Comparison of ENCODE assay signal across 10 cellular contexts in genomic region chr18:9771977-9772660, GRCh38.
DNase-seq lines count a peak whose midpoint lies in the region; ATAC-seq and TF ChIP-seq lines count a peak whose summit lies in the region.
"Had no signal": no experiment of that assay in that cellular context is flagged by ENCODE, and none has a peak within 500 bp of the region (broad histone marks: within the 10 kb centered on the region; RNA-seq: fewer than 3 reads in every experiment).

No MANE protein-coding gene starts in this region.

- H3K9me3 Mint-ChIP-seq in activated T-cell treated with anti-CD3 and anti-CD28 coated beads, Interleukin-2, amount 50 U/mL, for 72 hours, result no peaks in the 10 kb centered on the region
- H3K9me3 Mint-ChIP-seq: activated naive CD4-positive, alpha-beta T cell treated with anti-CD3 and anti-CD28 coated beads, Interleukin-2, amount 50 U/mL, for 24 hours; T-helper 2 cell treated with Interferon-gamma antibody and Interleukin-4, amounts not matched to agents 5 μg/mL and 100 μg/mL, for 36 hours had no signal

- no peak overlapping the region for H2BK12ac ChIP-seq in neuronal stem cell (ENCODE audit: low read length)

- CTCF ChIA-PET in SK-N-SH (lab: Yijun Ruan, JAX), result interaction anchor here (0.9 to 1.8 kb wide), 10 partner anchors 10 to 197 kb away, joined by 3 to 12 read pairs (median 3); partner anchors contain the start of gene VAPA

- H3K9me3 ChIP-seq in SK-N-SH, result no peaks in the 10 kb centered on the region
- H3K9me3 ChIP-seq in neuronal stem cell (replicated peaks in 1 of 2; ENCODE audit: control insufficient read depth in 2 of 2, insufficient read depth in 1 of 2, low read depth in 1 of 2, low read length in 2 of 2), result no peaks in the 10 kb centered on the region
- no peaks in the 10 kb centered on the region for H3K9me3 ChIP-seq in vagina

- TF ChIP-seq RAD21 in SK-N-SH (IDR thresholded peaks at IDR 0.05; ENCODE audit: low read length), result no peak

- ATAC-seq in SK-N-SH treated with all-trans-retinoic acid at 6 μM for 48 hours (no peak), GM18505 (IDR thresholded peaks at IDR 0.05; ENCODE audit: unreplicated experiment) (no peak)
- ATAC-seq in activated T-cell treated with anti-CD3 and anti-CD28 coated beads, Interleukin-2, amount 50 U/mL, for 72 hours (replicated peaks in 1 of 2), result no peak

- H3K9me2 ChIP-seq in SK-N-SH, result no peaks in the 10 kb centered on the region

- no peak overlapping the region for H3K4ac ChIP-seq in neuronal stem cell (ENCODE audit: low read length)

- TF ChIP-seq CTCF in SK-N-SH (IDR thresholded peaks at IDR 0.05) (no peak), dorsolateral prefrontal cortex (IDR thresholded peaks at IDR 0.05 in 54 of 56, conservative IDR thresholded peaks at IDR 0.05 in 2 of 56; ENCODE audit: low read depth in 1 of 56, partially characterized antibody in 56 of 56) (no peak), vagina (IDR thresholded peaks at IDR 0.05) (no peak)

- WGBS in SK-N-SH (ENCODE audit: low lambda C conversion rate), result 81% methylated on average over 14 of the region's 14 CpGs
- WGBS in neuronal stem cell (ENCODE audit: extremely low coverage in 2 of 2, insufficient read length in 2 of 2, insufficient replicate concordance in 1 of 2), 2 donors, result 100% methylated on average over 2 of the region's 14 CpGs; no CpG with 5 or more reads in 1 of the 2 donors

- no peaks in the 10 kb centered on the region for H4K20me1 ChIP-seq in SK-N-SH (ENCODE audit: insufficient read depth)

- no peak overlapping the region for H3K23ac ChIP-seq in neuronal stem cell (ENCODE audit: low read depth, low read length, poor library complexity)

- DNase-seq in SK-N-SH, result no peak
- no peak for DNase-seq in dorsolateral prefrontal cortex
- DNase-seq in neuronal stem cell (ENCODE audit: low spot score), result no peak
- DNase-seq in vagina (ENCODE audit: extremely low spot score in 2 of 2), result no peak
- no peak for DNase-seq in NCI-H1092 (lab: John Stamatoyannopoulos, UW)
- no peak for DNase-seq in activated T-cell treated with anti-CD3 and anti-CD28 coated beads, Interleukin-2, amount 50 U/mL, for 72 hours

- peak overlapping the region; percentile 22 for H3K14ac ChIP-seq in neuronal stem cell (ENCODE audit: low read length)

- no peak overlapping the region for H2BK15ac ChIP-seq in neuronal stem cell (ENCODE audit: low read length)

- no peak for TF ChIP-seq POLR2A in vagina (IDR thresholded peaks at IDR 0.05)
- TF ChIP-seq POLR2A in GM18505 (IDR thresholded peaks at IDR 0.05; ENCODE audit: borderline replicate concordance, extremely low read depth, insufficient read depth, insufficient read length), result no peak

- H3K4me3 Mint-ChIP-seq in activated T-cell treated with anti-CD3 and anti-CD28 coated beads, Interleukin-2, amount 50 U/mL, for 72 hours, result no peak overlapping the region
- H3K4me3 Mint-ChIP-seq: activated naive CD4-positive, alpha-beta T cell treated with anti-CD3 and anti-CD28 coated beads, Interleukin-2, amount 50 U/mL, for 24 hours; T-helper 2 cell treated with Interferon-gamma antibody and Interleukin-4, amounts not matched to agents 5 μg/mL and 100 μg/mL, for 36 hours had no signal

- POLR2A ChIA-PET in SK-N-SH (lab: Yijun Ruan, JAX), result no interaction called here

- H3K79me2 ChIP-seq in SK-N-SH (ENCODE audit: insufficient read depth), result peaks cover 34% of the 10 kb centered on the region; the same call in 1 of the 2 replicates

- no peak overlapping the region for H2BK5ac ChIP-seq in neuronal stem cell (ENCODE audit: low read length)

- intact Hi-C loops in dorsolateral prefrontal cortex (cut with DNase I) (loop anchor here (2.0 to 10.0 kb wide), 6 partner anchors 63 to 159 kb away; partner anchors contain the start of genes PPP4R1 (in 1 of the 2), RAB31 (in 1 of the 2) and VAPA (in 1 of the 2)), vagina (cut with DNase I) (no loop called here)

- no peak overlapping the region for H2BK120ac ChIP-seq in neuronal stem cell (ENCODE audit: low read depth, low read length)

- H3K4me1 ChIP-seq in SK-N-SH (ENCODE audit: control insufficient read depth in 1 of 2, insufficient read depth in 2 of 2, low read depth in 1 of 2, low read length in 1 of 2) (peaks cover 0 to 2% of the 10 kb centered on the region in 2 experiments; a peak in 1 of 4 replicates), neuronal stem cell (ENCODE audit: control insufficient read depth in 2 of 2, insufficient read depth in 1 of 2, low read depth in 1 of 2, low read length in 2 of 2) (peaks cover 6 to 13% of the 10 kb centered on the region in 2 donors), vagina (peaks cover 29% of the 10 kb centered on the region)

- H3K27ac ChIP-seq in SK-N-SH (ENCODE audit: low read depth in 2 of 2, low read length in 1 of 2) (no peak overlapping the region), dorsolateral prefrontal cortex (peak overlapping the region in 35 of 59 donors; percentile 0 to 85 (median 53)), neuronal stem cell (replicated peaks; ENCODE audit: low read length) (no peak overlapping the region), vagina (peak overlapping the region; percentile 54)

- H3K79me1 ChIP-seq in neuronal stem cell (ENCODE audit: low read depth, low read length), result no peaks in the 10 kb centered on the region

- H3K4me3 ChIP-seq in SK-N-SH (ENCODE audit: low read depth in 2 of 2, low read length in 1 of 2) (no peak overlapping the region), dorsolateral prefrontal cortex (peak overlapping the region in 22 of 59 donors; percentile 1 to 49 (median 20)), neuronal stem cell (ENCODE audit: low read length in 2 of 2) (no peak overlapping the region), vagina (no peak overlapping the region)

- H3K36me3 ChIP-seq in SK-N-SH (replicated peaks in 1 of 2; ENCODE audit: control insufficient read depth in 1 of 2, insufficient read depth in 2 of 2, low read length in 1 of 2), result no peaks in the 10 kb centered on the region
- H3K36me3 ChIP-seq in neuronal stem cell (replicated peaks in 1 of 2; ENCODE audit: control insufficient read depth in 2 of 2, insufficient read depth in 2 of 2, low read length in 2 of 2), result peaks cover 0 to 3% of the 10 kb centered on the region in 2 donors
- H3K36me3 ChIP-seq in vagina, result no peaks in the 10 kb centered on the region

- no peak overlapping the region for H2AK5ac ChIP-seq in neuronal stem cell (ENCODE audit: low read depth, low read length)

- no peaks in the 10 kb centered on the region for H3K27me3 ChIP-seq in SK-N-SH (ENCODE audit: insufficient read depth)
- H3K27me3 ChIP-seq in dorsolateral prefrontal cortex, result no peaks in the 10 kb centered on the region
- no peaks in the 10 kb centered on the region for H3K27me3 ChIP-seq in neuronal stem cell (ENCODE audit: control insufficient read depth in 3 of 3, insufficient read depth in 3 of 3, low read depth in 1 of 3, low read length in 3 of 3)
- H3K27me3 ChIP-seq in vagina, result no peaks in the 10 kb centered on the region

- H3K36me3 Mint-ChIP-seq in activated T-cell treated with anti-CD3 and anti-CD28 coated beads, Interleukin-2, amount 50 U/mL, for 72 hours (ENCODE audit: insufficient read depth in 2 of 2), result no peaks in the 10 kb centered on the region
- H3K36me3 Mint-ChIP-seq: activated naive CD4-positive, alpha-beta T cell treated with anti-CD3 and anti-CD28 coated beads, Interleukin-2, amount 50 U/mL, for 24 hours had no signal

- no peak overlapping the region for H4K8ac ChIP-seq in neuronal stem cell (ENCODE audit: low read depth, low read length)

- no peak overlapping the region for H4K91ac ChIP-seq in neuronal stem cell (ENCODE audit: low read depth, low read length, poor library complexity)

- H2AFZ ChIP-seq in SK-N-SH (ENCODE audit: low read depth) (0 out of 2 replicates have a peak overlapping the region, but pooled peaks have one; percentile 32), neuronal stem cell (ENCODE audit: low read length) (peak overlapping the region; percentile 12)

- H3K4me1 Mint-ChIP-seq in activated T-cell treated with anti-CD3 and anti-CD28 coated beads, Interleukin-2, amount 50 U/mL, for 72 hours (ENCODE audit: low read depth), result peaks cover 5% of the 10 kb centered on the region
- H3K4me1 Mint-ChIP-seq: activated naive CD4-positive, alpha-beta T cell treated with anti-CD3 and anti-CD28 coated beads, Interleukin-2, amount 50 U/mL, for 24 hours had no signal

- H3K4me2 ChIP-seq in SK-N-SH (0 out of 2 replicates have a peak overlapping the region, but pooled peaks have one; percentile 23), neuronal stem cell (ENCODE audit: insufficient read depth, low read length, poor library complexity, severe bottlenecking) (no peak overlapping the region)

- no peak overlapping the region for H3K9ac ChIP-seq in SK-N-SH
- H3K9ac ChIP-seq in neuronal stem cell (ENCODE audit: low read depth, low read length, poor library complexity), result no peak overlapping the region

- no peak overlapping the region for H3K18ac ChIP-seq in neuronal stem cell (ENCODE audit: low read length)

- TF ChIP-seq EP300 in SK-N-SH (IDR thresholded peaks at IDR 0.05; ENCODE audit: borderline replicate concordance in 1 of 2, low read depth in 1 of 2, low read length in 1 of 2), result no peak

- H3F3A ChIP-seq in SK-N-SH (replicated peaks; ENCODE audit: insufficient read depth), result peaks cover 6% of the 10 kb centered on the region

- no peak overlapping the region for H3K27ac Mint-ChIP-seq in activated T-cell treated with anti-CD3 and anti-CD28 coated beads, Interleukin-2, amount 50 U/mL, for 72 hours
- H3K27ac Mint-ChIP-seq: activated naive CD4-positive, alpha-beta T cell treated with anti-CD3 and anti-CD28 coated beads, Interleukin-2, amount 50 U/mL, for 24 hours; T-helper 2 cell treated with Interferon-gamma antibody and Interleukin-4, amounts not matched to agents 5 μg/mL and 100 μg/mL, for 36 hours had no signal

- H3K27me3 Mint-ChIP-seq in activated T-cell treated with anti-CD3 and anti-CD28 coated beads, Interleukin-2, amount 50 U/mL, for 72 hours (ENCODE audit: low read depth), result peaks cover 51% of the 10 kb centered on the region

TF ChIP-seq in SK-N-SH, 30 proteins besides CTCF, POLR2A, EP300 and RAD21 (continues in another document):
- TF ChIP-seq RFX5 (IDR thresholded peaks at IDR 0.05; ENCODE audit: low read length) (no peak), MEF2A (IDR thresholded peaks at IDR 0.05; ENCODE audit: borderline replicate concordance, low read depth) (no peak), GATA2 (CRISPR knock-in tag; IDR thresholded peaks at IDR 0.05) (no peak), TEAD4 (IDR thresholded peaks at IDR 0.05; ENCODE audit: borderline replicate concordance, insufficient read depth) (no peak)

TF ChIP-seq in SK-N-SH treated with all-trans-retinoic acid at 6 μM for 48 hours, 23 proteins besides CTCF, POLR2A, EP300 and RAD21 (continues in another document):
- TF ChIP-seq PPARA (CRISPR knock-in tag; IDR thresholded peaks at IDR 0.05; ENCODE audit: borderline replicate concordance) (no peak), BACH2 (CRISPR knock-in tag; IDR thresholded peaks at IDR 0.05; ENCODE audit: borderline replicate concordance) (no peak), SNAI2 (CRISPR knock-in tag; IDR thresholded peaks at IDR 0.05) (no peak), ARNTL (CRISPR knock-in tag; IDR thresholded peaks at IDR 0.05; ENCODE audit: borderline replicate concordance, low read depth) (no peak), TOX (CRISPR knock-in tag; IDR thresholded peaks at IDR 0.05; ENCODE audit: borderline replicate concordance) (no peak), OSR1 (CRISPR knock-in tag; IDR thresholded peaks at IDR 0.05) (no peak)

Comparison
In these comparisons a context has a peak if more than half of its experiments do, and no peak if none do; other contexts are left out.
1. H3K27ac ChIP-seq: peak in dorsolateral prefrontal cortex (35 of 59) and vagina (single experiment); none in SK-N-SH (0 of 2) and neuronal stem cell (single experiment).